ENCODE assay signal across 13 cellular contexts in the genomic region with DNA sequence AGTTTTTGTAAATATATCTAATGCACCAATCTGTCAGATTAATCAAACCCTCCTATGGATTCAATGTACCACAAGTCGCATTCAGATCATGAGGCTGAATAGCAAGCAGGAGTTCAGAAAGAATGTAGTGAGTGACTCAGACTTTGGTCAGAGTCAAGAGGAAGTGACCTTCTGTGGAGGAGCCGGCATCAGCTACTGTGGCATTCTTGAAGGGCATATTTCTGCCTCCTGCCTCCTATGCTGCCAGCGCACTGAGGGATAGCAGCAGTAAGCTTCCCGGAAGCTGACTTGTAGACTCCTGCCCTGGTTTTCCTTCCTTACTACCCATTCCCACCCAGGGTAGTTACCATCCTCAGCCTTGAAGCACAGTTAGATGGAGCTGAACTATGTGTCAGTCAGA.
DNase-seq lines count a peak whose midpoint lies in the region; ATAC-seq, FAIRE-seq and TF ChIP-seq lines count a peak whose summit lies in the region.
"Had no signal": no experiment of that assay in that cellular context is flagged by ENCODE, and none has a peak within 500 bp of the region (broad histone marks: within the 10 kb centered on the region; RNA-seq: fewer than 3 reads in every experiment).

No MANE protein-coding gene starts in this region.

- TF ChIP-seq POLR2A in NB4 (IDR thresholded peaks at IDR 0.05; ENCODE audit: extremely low read depth, insufficient read length), result no peak
- TF ChIP-seq POLR2A in HepG2 (IDR thresholded peaks at IDR 0.05; ENCODE audit: insufficient read depth in 1 of 2, low read depth in 2 of 2, low read length in 2 of 2), result no peak

- H3K79me2 ChIP-seq in HepG2 (ENCODE audit: insufficient read depth, low read length), result no peaks in the 10 kb centered on the region

- WGBS in HepG2 (ENCODE audit: low lambda C conversion rate), result 31% methylated on average over 3 of the region's 4 CpGs

- H4K20me1 ChIP-seq in HepG2 (ENCODE audit: insufficient read depth, low read length), result no peaks in the 10 kb centered on the region

- no peak overlapping the region for H2AFZ ChIP-seq in HepG2 (ENCODE audit: low read length)

- no peaks in the 10 kb centered on the region for H3K36me3 ChIP-seq in HepG2 (replicated peaks in 1 of 2; ENCODE audit: control insufficient read depth in 1 of 2, insufficient read depth in 2 of 2, low read length in 2 of 2)
- H3K36me3 ChIP-seq: cardiac muscle cell had no signal

- no peak for TF ChIP-seq EP300 in HepG2 (IDR thresholded peaks at IDR 0.05; ENCODE audit: low read depth in 2 of 2, low read length in 2 of 2)
- no peak for TF ChIP-seq EP300 in HepG2 (CRISPR knock-in tag; IDR thresholded peaks at IDR 0.05; ENCODE audit: borderline replicate concordance)

- H3K4me3 ChIP-seq in NB4 (ENCODE audit: low read depth, low read length) (no peak overlapping the region), HepG2 (replicated peaks in 1 of 3; ENCODE audit: insufficient read depth in 1 of 3, low read depth in 2 of 3, low read length in 3 of 3) (no peak overlapping the region)
- H3K4me3 ChIP-seq: cardiac muscle cell had no signal

- no peak for FAIRE-seq in HepG2 (lab: Jason Lieb, UNC)
- FAIRE-seq: G401.6 had no signal

- H3K9me3 ChIP-seq in HepG2 (ENCODE audit: low read length), result peaks cover 66% of the 10 kb centered on the region

- no peak for TF ChIP-seq CTCF in NB4 (IDR thresholded peaks at IDR 0.05; ENCODE audit: low read depth, low read length)
- no peak for TF ChIP-seq CTCF in HepG2 (CRISPR knock-in tag; IDR thresholded peaks at IDR 0.05)

- CTCF ChIA-PET in HepG2 (lab: Yijun Ruan, JAX; ENCODE audit: low intra/inter-chr PET ratio, low total read pairs), result no interaction called here

- BruUV-seq in HepG2 (replicated peaks; lab: Mats Ljungman, UMichigan), result no TSS peak

- intact Hi-C loops in HepG2 (cut with micrococcal nuclease; ENCODE audit: unreplicated experiment), result no loop called here

- no peak for TF ChIP-seq RAD21 in HepG2 (CRISPR knock-in tag; IDR thresholded peaks at IDR 0.05)

- no peak overlapping the region for H3K27ac ChIP-seq in HepG2 (ENCODE audit: extremely low read length, insufficient read depth, low read length)
- H3K27ac ChIP-seq: cardiac muscle cell had no signal

- DNase-seq in AG20443 (ENCODE audit: low spot score) (peak; percentile 9), NB4 (ENCODE audit: low read depth) (peak; percentile 56), astrocyte of the hippocampus (ENCODE audit: low read depth, low spot score) (peak; percentile 86), islet precursor cell (peak; percentile 77), KG1 (lab: John Stamatoyannopoulos, UW) (no peak), HepG2 (ENCODE audit: low spot score) (no peak)
- DNase-seq in activated T-cell treated with anti-CD3 and anti-CD28 coated beads, Interleukin-2, amount 50 U/mL, for 1 hour, result no peak
- DNase-seq: NCI-H1048, NCI-H69, T-helper 2 cell had no signal

- POLR2A ChIA-PET in HepG2 (lab: Yijun Ruan, JAX), result no interaction called here

- in situ Hi-C loops in HepG2 (cut with HindIII; ENCODE audit: extremely low pct_ligation_motif_present, low pct_unique_long_range_greater_than_20kb), result no loop called here

- no peaks in the 10 kb centered on the region for H3K27me3 ChIP-seq in HepG2 (ENCODE audit: control insufficient read depth in 1 of 2, insufficient read depth in 2 of 2, low read length in 2 of 2)
- H3K27me3 ChIP-seq: cardiac muscle cell had no signal

- H3K9ac ChIP-seq in HepG2 (ENCODE audit: insufficient read depth, low read depth, low read length), result no peak overlapping the region

- ATAC-seq in GM19351 (IDR thresholded peaks at IDR 0.05; ENCODE audit: unreplicated experiment) (no peak), HepG2 (no peak)

- H3K4me2 ChIP-seq in HepG2 (ENCODE audit: low read depth, low read length), result no peak overlapping the region

- H3K4me1 ChIP-seq in HepG2 (ENCODE audit: insufficient read depth, low read length), result no peaks in the 10 kb centered on the region

TF ChIP-seq in HepG2, 621 proteins besides CTCF, POLR2A, EP300 and RAD21:
- TF ChIP-seq MBNL3 (CRISPR knock-in tag; conservative IDR thresholded peaks at IDR 0.05), result no peak
- TF ChIP-seq HIC2 (CRISPR knock-in tag; IDR thresholded peaks at IDR 0.05; ENCODE audit: low read depth), result no peak
- TF ChIP-seq ZBTB38 (CRISPR knock-in tag; IDR thresholded peaks at IDR 0.05), result no peak
- no peak for TF ChIP-seq RARG (CRISPR knock-in tag; IDR thresholded peaks at IDR 0.05; ENCODE audit: low read depth)
- TF ChIP-seq MEIS2 (CRISPR knock-in tag; IDR thresholded peaks at IDR 0.05), result no peak
- TF ChIP-seq HOXA9 (CRISPR knock-in tag; IDR thresholded peaks at IDR 0.05; ENCODE audit: borderline replicate concordance), result no peak
- TF ChIP-seq ZNF343 (CRISPR knock-in tag; IDR thresholded peaks at IDR 0.05), result no peak
- TF ChIP-seq NR2F6 (IDR thresholded peaks at IDR 0.05), result no peak
- no peak for TF ChIP-seq NR2F6 (CRISPR knock-in tag; IDR thresholded peaks at IDR 0.05)
- no peak for TF ChIP-seq BHLHE40 (IDR thresholded peaks at IDR 0.05; ENCODE audit: low read length)
- no peak for TF ChIP-seq NKX3-1 (CRISPR knock-in tag; IDR thresholded peaks at IDR 0.05)
- no peak for TF ChIP-seq ISX (CRISPR knock-in tag; conservative IDR thresholded peaks at IDR 0.05)
- TF ChIP-seq FLYWCH1 (CRISPR knock-in tag; IDR thresholded peaks at IDR 0.05), result no peak
- TF ChIP-seq SATB2 (CRISPR knock-in tag; IDR thresholded peaks at IDR 0.05), result no peak
- no peak for TF ChIP-seq U2AF1 (optimal IDR thresholded peaks at IDR 0.05; ENCODE audit: low read depth, low read length)
- no peak for TF ChIP-seq ZBTB33 (CRISPR knock-in tag; IDR thresholded peaks at IDR 0.05)
- TF ChIP-seq PAXIP1 (CRISPR knock-in tag; conservative IDR thresholded peaks at IDR 0.05), result no peak
- TF ChIP-seq MTA1 (CRISPR knock-in tag; IDR thresholded peaks at IDR 0.05; ENCODE audit: borderline replicate concordance), result no peak
- TF ChIP-seq ADNP (CRISPR knock-in tag; IDR thresholded peaks at IDR 0.05), result no peak

Comparison
In these comparisons a context has a peak if more than half of its experiments do, and no peak if none do; other contexts are left out.
1. DNase-seq: peak in AG20443 (single experiment), NB4 (single experiment), astrocyte of the hippocampus (single experiment) and islet precursor cell (single experiment); none in KG1 (single experiment), HepG2 (single experiment) and activated T-cell treated with anti-CD3 and anti-CD28 coated beads, Interleukin-2, amount 50 U/mL, for 1 hour (single experiment).